Comparison of ENCODE assay signal across 14 cellular contexts in the genomic region with DNA sequence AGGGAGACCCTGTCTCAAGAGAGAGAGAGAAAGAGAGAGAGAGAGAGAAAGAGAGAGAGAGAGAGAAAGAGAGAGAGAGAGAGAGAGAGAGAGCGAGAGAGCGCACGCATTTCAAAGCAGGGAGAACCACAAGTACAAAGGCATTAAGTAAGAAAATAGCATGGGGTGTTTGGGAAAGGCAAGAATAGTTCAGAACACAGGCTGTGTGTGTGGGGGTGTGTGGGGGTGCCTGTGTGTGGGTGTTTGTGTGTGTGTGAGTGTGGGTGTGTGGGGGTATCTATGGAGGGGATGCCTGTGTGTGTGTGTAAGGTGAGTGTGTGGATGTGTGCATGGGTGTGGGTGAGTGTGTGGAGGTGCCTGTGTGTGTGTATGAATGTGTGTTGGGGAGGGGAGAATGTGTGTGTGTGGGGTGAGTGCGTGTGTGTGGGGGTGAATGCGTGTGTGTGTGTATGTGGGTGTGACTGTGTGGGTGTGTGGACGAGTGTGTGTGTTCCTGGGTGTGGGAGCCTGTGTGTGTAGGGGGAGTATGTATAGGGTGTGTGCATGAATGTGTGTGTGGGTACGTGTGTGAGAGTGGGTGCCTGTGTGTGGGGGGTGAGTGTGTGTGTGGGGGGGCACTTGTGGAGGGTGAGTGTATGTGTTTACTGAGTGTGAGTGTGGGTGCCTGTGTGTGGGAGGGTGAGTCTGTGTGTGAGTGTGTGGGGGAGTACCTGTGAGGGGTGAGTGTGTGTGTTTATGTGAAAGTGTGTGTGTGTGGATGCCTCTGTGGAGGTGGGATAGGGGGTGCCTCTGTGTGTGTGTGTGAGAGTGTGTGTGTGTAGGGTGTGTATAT. TPM values are rescaled to one million over a fixed set of nuclear protein-coding genes. Genes with fewer than 3 reads are reported as not detected.
DNase-seq lines count a peak whose midpoint lies in the region; ATAC-seq and TF ChIP-seq lines count a peak whose summit lies in the region.
"Had no signal": no experiment of that assay in that cellular context is flagged by ENCODE, and none has a peak within 500 bp of the region (broad histone marks: within the 10 kb centered on the region; RNA-seq: fewer than 3 reads in every experiment).

No MANE protein-coding gene starts in this region.

- H3K27ac Mint-ChIP-seq in activated CD4-positive, alpha-beta T cell treated with anti-CD3 and anti-CD28 coated beads, Interleukin-2, amount 10 ng/mL, durations not matched to agents 7 days and 5 days = peak overlapping the region; percentile 90
- H3K27ac Mint-ChIP-seq in WTC11 = peak overlapping the region; percentile 91
- H3K27ac Mint-ChIP-seq in stimulated activated naive B cell treated with anti-CD40 and anti-IgM and Interleukin-4, amounts not matched to agents 10 μg/mL and 1 μg/mL and 100 μg/mL, for 72 hours = peak overlapping the region; percentile 90

- POLR2A ChIA-PET in activated CD4-positive, alpha-beta T cell treated with anti-CD3 and anti-CD28 coated beads, Interleukin-2, amount 10 ng/mL, durations not matched to agents 7 days and 5 days (lab: Charles Lee) = interaction anchor here (0.6 to 0.7 kb wide), 3 partner anchors 19 to 57 kb away, joined by 3 to 6 read pairs (median 4); a partner anchor contains a TSS
- POLR2A ChIA-PET in WTC11 (lab: Charles Lee) = interaction anchor here (2.8 kb wide), 2 partner anchors 23 to 32 kb away, joined by 16 read pairs; no protein-coding TSS in a partner anchor

- ATAC-seq in WTC11 (no peak), GM21381 (IDR thresholded peaks at IDR 0.05; ENCODE audit: unreplicated experiment) (no peak)
- peak in 1 of 2 donors; percentile 11 for ATAC-seq in stimulated activated naive B cell treated with anti-CD40 and anti-IgM and Interleukin-4, amounts not matched to agents 10 μg/mL and 1 μg/mL and 100 μg/mL, for 72 hours (replicated peaks)
- ATAC-seq: left ventricle myocardium superior had no signal

- intact Hi-C loops in cardiac septum (cut with DNase I) = no loop called here

- DNase-seq in activated CD4-positive, alpha-beta T cell treated with anti-CD3 and anti-CD28 coated beads, Interleukin-2, amount 10 ng/mL, durations not matched to agents 7 days and 5 days = no peak
- no peak for DNase-seq in activated CD4-positive, alpha-beta T cell treated with anti-CD3 and anti-CD28 coated beads for 1 hour
- DNase-seq in WTC11 (ENCODE audit: low spot score) (no peak), SKM-1 (lab: John Stamatoyannopoulos, UW; ENCODE audit: unreplicated experiment) (no peak), cardiac septum (ENCODE audit: low spot score) (no peak)
- peak; percentile 43 for DNase-seq in central memory CD4-positive, alpha-beta T cell
- no peak for DNase-seq in stimulated activated naive B cell treated with anti-CD40 and anti-IgM and Interleukin-4, amounts not matched to agents 10 μg/mL and 1 μg/mL and 100 μg/mL, for 72 hours
- DNase-seq: left ventricle myocardium superior, NCI-H1048, NCI-H446 treated with DMSO at 0.1 percent for 48 hours, testis, WERI-Rb-1 had no signal

- no peak for TF ChIP-seq CTCF in WTC11 (IDR thresholded peaks at IDR 0.05)

- peaks cover 66% of the 10 kb centered on the region for H3K36me3 Mint-ChIP-seq in activated CD4-positive, alpha-beta T cell treated with anti-CD3 and anti-CD28 coated beads, Interleukin-2, amount 10 ng/mL, durations not matched to agents 7 days and 5 days (ENCODE audit: low read depth)
- H3K36me3 Mint-ChIP-seq in WTC11 = peaks cover 6% of the 10 kb centered on the region
- peaks cover 5 to 15% of the 10 kb centered on the region in 2 donors for H3K36me3 Mint-ChIP-seq in stimulated activated naive B cell treated with anti-CD40 and anti-IgM and Interleukin-4, amounts not matched to agents 10 μg/mL and 1 μg/mL and 100 μg/mL, for 72 hours

- H3K4me3 Mint-ChIP-seq in activated CD4-positive, alpha-beta T cell treated with anti-CD3 and anti-CD28 coated beads, Interleukin-2, amount 10 ng/mL, durations not matched to agents 7 days and 5 days = peak overlapping the region; percentile 72
- no peak overlapping the region for H3K4me3 Mint-ChIP-seq in WTC11
- peak overlapping the region; percentile 14 to 15 for H3K4me3 Mint-ChIP-seq in stimulated activated naive B cell treated with anti-CD40 and anti-IgM and Interleukin-4, amounts not matched to agents 10 μg/mL and 1 μg/mL and 100 μg/mL, for 72 hours

- CTCF ChIA-PET in activated CD4-positive, alpha-beta T cell treated with anti-CD3 and anti-CD28 coated beads, Interleukin-2, amount 10 ng/mL, durations not matched to agents 7 days and 5 days (lab: Charles Lee) = interaction anchor here (1.3 kb wide), 1 partner anchor 71 kb away, joined by 4 read pairs; no protein-coding TSS in a partner anchor
- CTCF ChIA-PET in WTC11 (lab: Charles Lee) = interaction anchor here (1.0 to 4.0 kb wide), 4 partner anchors 24 to 163 kb away, joined by 3 to 39 read pairs (median 16); no protein-coding TSS in a partner anchor

- peaks cover 65% of the 10 kb centered on the region for H3K4me1 Mint-ChIP-seq in activated CD4-positive, alpha-beta T cell treated with anti-CD3 and anti-CD28 coated beads, Interleukin-2, amount 10 ng/mL, durations not matched to agents 7 days and 5 days
- peaks cover 38% of the 10 kb centered on the region for H3K4me1 Mint-ChIP-seq in WTC11
- peaks cover 33 to 36% of the 10 kb centered on the region in 2 donors for H3K4me1 Mint-ChIP-seq in stimulated activated naive B cell treated with anti-CD40 and anti-IgM and Interleukin-4, amounts not matched to agents 10 μg/mL and 1 μg/mL and 100 μg/mL, for 72 hours

- no peaks in the 10 kb centered on the region for H3K27me3 Mint-ChIP-seq in activated CD4-positive, alpha-beta T cell treated with anti-CD3 and anti-CD28 coated beads, Interleukin-2, amount 10 ng/mL, durations not matched to agents 7 days and 5 days
- H3K27me3 Mint-ChIP-seq in WTC11 (ENCODE audit: low read depth) = no peaks in the 10 kb centered on the region
- H3K27me3 Mint-ChIP-seq in stimulated activated naive B cell treated with anti-CD40 and anti-IgM and Interleukin-4, amounts not matched to agents 10 μg/mL and 1 μg/mL and 100 μg/mL, for 72 hours = no peaks in the 10 kb centered on the region

- no peaks in the 10 kb centered on the region for H3K9me3 Mint-ChIP-seq in activated CD4-positive, alpha-beta T cell treated with anti-CD3 and anti-CD28 coated beads, Interleukin-2, amount 10 ng/mL, durations not matched to agents 7 days and 5 days
- H3K9me3 Mint-ChIP-seq in WTC11 = no peaks in the 10 kb centered on the region
- H3K9me3 Mint-ChIP-seq in stimulated activated naive B cell treated with anti-CD40 and anti-IgM and Interleukin-4, amounts not matched to agents 10 μg/mL and 1 μg/mL and 100 μg/mL, for 72 hours = no peaks in the 10 kb centered on the region

TF ChIP-seq in WTC11, 78 proteins besides CTCF, POLR2A, EP300 and RAD21:
- TF ChIP-seq SP1 (CRISPR knock-in tag; conservative IDR thresholded peaks at IDR 0.05) (no peak), EMX1 (CRISPR knock-in tag; IDR thresholded peaks at IDR 0.05) (no peak)
- TF ChIP-seq, protein P1, sequence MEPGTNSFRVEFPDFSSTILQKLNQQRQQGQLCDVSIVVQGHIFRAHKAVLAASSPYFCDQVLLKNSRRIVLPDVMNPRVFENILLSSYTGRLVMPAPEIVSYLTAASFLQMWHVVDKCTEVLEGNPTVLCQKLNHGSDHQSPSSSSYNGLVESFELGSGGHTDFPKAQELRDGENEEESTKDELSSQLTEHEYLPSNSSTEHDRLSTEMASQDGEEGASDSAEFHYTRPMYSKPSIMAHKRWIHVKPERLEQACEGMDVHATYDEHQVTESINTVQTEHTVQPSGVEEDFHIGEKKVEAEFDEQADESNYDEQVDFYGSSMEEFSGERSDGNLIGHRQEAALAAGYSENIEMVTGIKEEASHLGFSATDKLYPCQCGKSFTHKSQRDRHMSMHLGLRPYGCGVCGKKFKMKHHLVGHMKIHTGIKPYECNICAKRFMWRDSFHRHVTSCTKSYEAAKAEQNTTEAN (CRISPR knock-in tag; IDR thresholded peaks at IDR 0.05) = peak; percentile 65; the same call in 1 of the 2 replicates

RNA-seq across cellular contexts. Expression of a gene that starts 19.1 kb away (rescaled TPM):
- 100 to 1,000 TPM; 226 to 230 TPM for total RNA-seq in activated CD4-positive, alpha-beta T cell treated with anti-CD3 and anti-CD28 coated beads, Interleukin-2, amount 10 ng/mL, durations not matched to agents 7 days and 5 days
- total RNA-seq in WTC11 (2021) (108 to 120 TPM (median 119 TPM) in 3 replicates), cardiac septum (29.9 TPM)

RNA-seq across cellular contexts. Expression of a gene that starts 21.7 kb away (rescaled TPM):
- 100 to 1,000 TPM; 434 to 495 TPM for total RNA-seq in activated CD4-positive, alpha-beta T cell treated with anti-CD3 and anti-CD28 coated beads, Interleukin-2, amount 10 ng/mL, durations not matched to agents 7 days and 5 days
- 51.0 to 60.5 TPM (median 57.0 TPM) in 3 replicates for total RNA-seq in WTC11 (2021)
- total RNA-seq in cardiac septum = 0.54 TPM
- total RNA-seq: A673 had no signal

RNA-seq across cellular contexts. Expression of a gene that starts 25.8 kb away (rescaled TPM):
- under 1 TPM; 0.58 to 0.87 TPM for total RNA-seq in activated CD4-positive, alpha-beta T cell treated with anti-CD3 and anti-CD28 coated beads, Interleukin-2, amount 10 ng/mL, durations not matched to agents 7 days and 5 days
- total RNA-seq in WTC11 (2021) = 5.4 to 7.4 TPM (median 7.1 TPM) in 3 replicates
- 5.4 TPM for total RNA-seq in cardiac septum
- total RNA-seq: A673 had no signal

RNA-seq across cellular contexts. Expression of a gene that starts 50.6 kb away (rescaled TPM):
- total RNA-seq in activated CD4-positive, alpha-beta T cell treated with anti-CD3 and anti-CD28 coated beads, Interleukin-2, amount 10 ng/mL, durations not matched to agents 7 days and 5 days = 100 to 1,000 TPM; 173 to 176 TPM
- 237 to 243 TPM (median 241 TPM) in 3 replicates for total RNA-seq in WTC11 (2021)
- total RNA-seq in cardiac septum = 91.5 TPM

RNA-seq across cellular contexts. Expression of a gene that starts 50.6 kb away (rescaled TPM):
- 10 to 100 TPM; 13.2 to 15.0 TPM for total RNA-seq in activated CD4-positive, alpha-beta T cell treated with anti-CD3 and anti-CD28 coated beads, Interleukin-2, amount 10 ng/mL, durations not matched to agents 7 days and 5 days
- total RNA-seq in WTC11 (2021) = 10.3 to 11.9 TPM (median 11.4 TPM) in 3 replicates
- 12.3 TPM for total RNA-seq in cardiac septum

Comparison
In these comparisons a context has a peak if more than half of its experiments do, and no peak if none do; other contexts are left out.
1. RNA of a gene that starts 21.7 kb away (total RNA-seq): 434 to 495 TPM in activated CD4-positive, alpha-beta T cell treated with anti-CD3 and anti-CD28 coated beads, Interleukin-2, amount 10 ng/mL, durations not matched to agents 7 days and 5 days and 51.0 to 60.5 TPM in WTC11; 0.54 TPM in cardiac septum (single experiment); every median in the first group is over 10 times any median in the second.
2. Peak in every context shown above with its lines, with median percentiles within 50 percentile points of each other: H3K27ac Mint-ChIP-seq.